10 cellular contexts compared by ENCODE assay signal in the genomic region with DNA sequence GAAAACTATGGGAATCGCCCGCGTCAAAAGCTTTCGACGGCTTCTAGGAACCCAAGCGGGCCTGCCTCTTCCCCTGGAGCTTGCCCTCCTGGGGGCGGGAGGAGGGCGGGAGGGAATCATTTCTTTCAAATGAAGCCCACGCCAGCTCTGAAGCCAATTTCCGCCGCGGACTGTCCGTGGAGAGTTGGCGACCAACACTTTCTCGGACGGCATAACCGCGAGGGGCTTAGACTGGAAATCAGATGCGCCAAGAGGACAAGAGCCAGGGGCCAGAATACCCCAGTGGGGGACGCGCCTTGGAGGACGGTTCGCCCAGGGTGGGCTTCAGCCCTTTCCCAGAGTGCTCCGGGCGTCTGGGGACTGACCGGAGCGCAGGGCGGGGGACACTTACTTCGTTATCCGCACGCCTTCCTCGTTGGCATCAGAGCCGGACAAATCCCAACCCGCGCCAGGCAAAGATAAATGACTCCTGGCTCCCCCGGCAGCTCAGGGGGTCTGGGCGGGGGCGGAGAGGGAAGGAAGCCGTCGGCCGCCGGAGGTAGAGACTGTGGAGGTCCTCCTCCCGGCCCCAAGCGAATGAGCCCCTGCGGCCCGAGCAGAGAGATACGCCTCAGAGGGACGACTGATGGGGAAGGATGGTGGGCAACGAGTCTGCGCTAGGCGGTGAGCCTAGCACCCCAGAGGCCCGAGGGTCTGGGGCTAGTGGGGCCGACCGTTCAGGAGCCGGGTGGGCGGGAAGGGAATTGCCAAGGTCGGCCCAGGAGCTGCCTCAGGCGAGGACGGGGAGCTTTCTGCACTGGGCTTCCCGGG. TPM values are rescaled to one million over a fixed set of nuclear protein-coding genes. Genes with fewer than 3 reads are reported as not detected.
DNase-seq lines count a peak whose midpoint lies in the region; ATAC-seq lines count a peak whose summit lies in the region.
"Had no signal": no experiment of that assay in that cellular context is flagged by ENCODE, and none has a peak within 500 bp of the region (broad histone marks: within the 10 kb centered on the region; RNA-seq: fewer than 3 reads in every experiment).

No MANE protein-coding gene starts in this region.

- peaks cover 7% of the 10 kb centered on the region for H3K36me3 Mint-ChIP-seq in activated CD4-positive, alpha-beta T cell treated with anti-CD3 and anti-CD28 coated beads, Interleukin-2, amount 10 ng/mL, durations not matched to agents 7 days and 5 days (ENCODE audit: low read depth)
- peaks cover 8% of the 10 kb centered on the region for H3K36me3 Mint-ChIP-seq in activated naive CD8-positive, alpha-beta T cell treated with anti-CD3 and anti-CD28 coated beads, Interleukin-2, amount 50 U/mL, for 24 hours (ENCODE audit: low read depth)

- H3K4me3 ChIP-seq in iPS-18c (ENCODE audit: insufficient read depth, low read depth, low read length) (peak overlapping the region; percentile 64), aorta (ENCODE audit: low read length in 2 of 2) (no peak overlapping the region)

- POLR2A ChIA-PET in activated CD4-positive, alpha-beta T cell treated with anti-CD3 and anti-CD28 coated beads, Interleukin-2, amount 10 ng/mL, durations not matched to agents 7 days and 5 days (lab: Charles Lee) = no interaction called here

- no peaks in the 10 kb centered on the region for H3K4me1 ChIP-seq in aorta (ENCODE audit: control insufficient read depth in 1 of 2, insufficient read depth in 2 of 2, low read length in 2 of 2)

- H3K27me3 ChIP-seq in aorta (ENCODE audit: control insufficient read depth in 1 of 2, insufficient read depth in 2 of 2, low read length in 1 of 2) = no peaks in the 10 kb centered on the region

- H3K27ac ChIP-seq in aorta (ENCODE audit: low read depth in 1 of 2, low read length in 2 of 2) = no peak overlapping the region

- peak overlapping the region; percentile 34 for H3K4me3 Mint-ChIP-seq in activated CD4-positive, alpha-beta T cell treated with anti-CD3 and anti-CD28 coated beads, Interleukin-2, amount 10 ng/mL, durations not matched to agents 7 days and 5 days
- peak overlapping the region; percentile 45 for H3K4me3 Mint-ChIP-seq in activated naive CD8-positive, alpha-beta T cell treated with anti-CD3 and anti-CD28 coated beads, Interleukin-2, amount 50 U/mL, for 24 hours
- H3K4me3 Mint-ChIP-seq in stimulated activated naive CD8-positive, alpha-beta T cell treated with anti-CD3 and anti-CD28 coated beads, Interleukin-15, amount 100 ng/mL, for 72 hours = peak overlapping the region; percentile 68 to 78

- no peaks in the 10 kb centered on the region for H3K36me3 ChIP-seq in aorta (ENCODE audit: control insufficient read depth in 1 of 2, insufficient read depth in 2 of 2, low read length in 1 of 2)

- H3K4me1 Mint-ChIP-seq in activated CD4-positive, alpha-beta T cell treated with anti-CD3 and anti-CD28 coated beads, Interleukin-2, amount 10 ng/mL, durations not matched to agents 7 days and 5 days = peaks cover 20% of the 10 kb centered on the region
- peaks cover 24% of the 10 kb centered on the region for H3K4me1 Mint-ChIP-seq in activated naive CD8-positive, alpha-beta T cell treated with anti-CD3 and anti-CD28 coated beads, Interleukin-2, amount 50 U/mL, for 24 hours
- peaks cover 37% of the 10 kb centered on the region for H3K4me1 Mint-ChIP-seq in stimulated activated naive CD8-positive, alpha-beta T cell treated with anti-CD3 and anti-CD28 coated beads, Interleukin-15, amount 100 ng/mL, for 72 hours

- no peaks in the 10 kb centered on the region for H3K9me3 Mint-ChIP-seq in activated CD4-positive, alpha-beta T cell treated with anti-CD3 and anti-CD28 coated beads, Interleukin-2, amount 10 ng/mL, durations not matched to agents 7 days and 5 days
- H3K9me3 Mint-ChIP-seq in activated naive CD8-positive, alpha-beta T cell treated with anti-CD3 and anti-CD28 coated beads, Interleukin-2, amount 50 U/mL, for 24 hours = no peaks in the 10 kb centered on the region
- H3K9me3 Mint-ChIP-seq in stimulated activated naive CD8-positive, alpha-beta T cell treated with anti-CD3 and anti-CD28 coated beads, Interleukin-15, amount 100 ng/mL, for 72 hours = peaks cover 0 to 8% of the 10 kb centered on the region in 2 donors

- H3K9me3 ChIP-seq in iPS-18c (ENCODE audit: control insufficient read depth, insufficient read depth, low read length) = no peaks in the 10 kb centered on the region
- no peaks in the 10 kb centered on the region for H3K9me3 ChIP-seq in aorta (ENCODE audit: control insufficient read depth, low read length)

- H3K27ac Mint-ChIP-seq in activated CD4-positive, alpha-beta T cell treated with anti-CD3 and anti-CD28 coated beads, Interleukin-2, amount 10 ng/mL, durations not matched to agents 7 days and 5 days = no peak overlapping the region
- H3K27ac Mint-ChIP-seq in activated naive CD8-positive, alpha-beta T cell treated with anti-CD3 and anti-CD28 coated beads, Interleukin-2, amount 50 U/mL, for 24 hours = no peak overlapping the region
- no peak overlapping the region for H3K27ac Mint-ChIP-seq in stimulated activated naive CD8-positive, alpha-beta T cell treated with anti-CD3 and anti-CD28 coated beads, Interleukin-15, amount 100 ng/mL, for 72 hours

- DNase-seq in activated CD4-positive, alpha-beta T cell treated with anti-CD3 and anti-CD28 coated beads, Interleukin-2, amount 10 ng/mL, durations not matched to agents 7 days and 5 days = no peak
- DNase-seq in activated CD4-positive, alpha-beta T cell treated with anti-CD3 and anti-CD28 coated beads for 4 hours = no peak
- DNase-seq in activated naive CD8-positive, alpha-beta T cell treated with anti-CD3 and anti-CD28 coated beads, Interleukin-2, amount 50 U/mL, for 24 hours = no peak
- peak in 1 of 2 donors; percentile 16 for DNase-seq in stimulated activated naive CD8-positive, alpha-beta T cell treated with anti-CD3 and anti-CD28 coated beads, Interleukin-15, amount 100 ng/mL, for 72 hours
- no peak for DNase-seq in stimulated activated CD8-positive, alpha-beta memory T cell treated with anti-CD3 and anti-CD28 coated beads, Interleukin-4, amount 100 ng/mL, for 48 hours
- DNase-seq in aorta = no peak
- DNase-seq in Right ventricle myocardium superior = no peak
- DNase-seq: AML-193, NCI-H1417 treated with DMSO at 0.1 percent for 48 hours had no signal

- CTCF ChIA-PET in activated CD4-positive, alpha-beta T cell treated with anti-CD3 and anti-CD28 coated beads, Interleukin-2, amount 10 ng/mL, durations not matched to agents 7 days and 5 days (lab: Charles Lee) = interaction anchor here (0.9 to 1.7 kb wide), 2 partner anchors 9 to 16 kb away, joined by 3 to 7 read pairs; no protein-coding TSS in a partner anchor

- 11 to 13% methylated on average over 57 to 60 of the region's 60 CpGs for WGBS in aorta, 2 donors

- ATAC-seq in activated naive CD8-positive, alpha-beta T cell treated with anti-CD3 and anti-CD28 coated beads, Interleukin-2, amount 50 U/mL, for 24 hours = no peak
- no peak for ATAC-seq in stimulated activated naive CD8-positive, alpha-beta T cell treated with anti-CD3 and anti-CD28 coated beads, Interleukin-15, amount 100 ng/mL, for 72 hours
- ATAC-seq in aorta (ENCODE audit: low FRiP score) (no peak), Right ventricle myocardium superior (ENCODE audit: poor library complexity) (no peak)

- H3K27me3 Mint-ChIP-seq in activated CD4-positive, alpha-beta T cell treated with anti-CD3 and anti-CD28 coated beads, Interleukin-2, amount 10 ng/mL, durations not matched to agents 7 days and 5 days = peaks cover 69% of the 10 kb centered on the region
- peaks cover 64% of the 10 kb centered on the region for H3K27me3 Mint-ChIP-seq in activated naive CD8-positive, alpha-beta T cell treated with anti-CD3 and anti-CD28 coated beads, Interleukin-2, amount 50 U/mL, for 24 hours
- peaks cover 84% of the 10 kb centered on the region for H3K27me3 Mint-ChIP-seq in stimulated activated naive CD8-positive, alpha-beta T cell treated with anti-CD3 and anti-CD28 coated beads, Interleukin-15, amount 100 ng/mL, for 72 hours

- intact Hi-C loops in aorta (cut with DNase I) (loop anchor here in 1 of 2 donors (10.0 kb wide), 1 partner anchor 588 kb away; no protein-coding TSS in a partner anchor), Right ventricle myocardium superior (cut with DNase I) (no loop called here)

RNA-seq across cellular contexts. Expression of a gene that starts 4.6 kb away (rescaled TPM):
- total RNA-seq in activated CD4-positive, alpha-beta T cell treated with anti-CD3 and anti-CD28 coated beads, Interleukin-2, amount 10 ng/mL, durations not matched to agents 7 days and 5 days = under 1 TPM; 0.02 to 0.07 TPM
- 10 to 100 TPM in 1 of 2 donors, 1 to 10 TPM in 1; 9.9 to 14.5 TPM for total RNA-seq in aorta
- polyA plus RNA-seq in aorta = 1 to 10 TPM; 1.3 to 1.9 TPM
- 1.3 TPM for total RNA-seq in Right ventricle myocardium superior
